26 cellular contexts compared by ENCODE assay signal in genomic region chr20:440148-440547, GRCh38. TPM values are rescaled to one million over a fixed set of nuclear protein-coding genes. Genes with fewer than 3 reads are reported as not detected.
DNase-seq lines count a peak whose midpoint lies in the region; ATAC-seq, FAIRE-seq and TF ChIP-seq lines count a peak whose summit lies in the region.
"Had no signal": no experiment of that assay in that cellular context is flagged by ENCODE, and none has a peak within 500 bp of the region (broad histone marks: within the 10 kb centered on the region; RNA-seq: fewer than 3 reads in every experiment).

No MANE protein-coding gene starts in this region.

- TF ChIP-seq CTCF in HepG2 (CRISPR knock-in tag; IDR thresholded peaks at IDR 0.05) (no peak), right lobe of liver (IDR thresholded peaks at IDR 0.05) (no peak)

- H3K4me3 Mint-ChIP-seq in activated CD4-positive, alpha-beta T cell treated with anti-CD3 and anti-CD28 coated beads, Interleukin-2, amount 10 ng/mL, durations not matched to agents 24 days and 14 days, result peak overlapping the region; percentile 80
- H3K4me3 Mint-ChIP-seq in memory B cell, result no peak overlapping the region
- H3K4me3 Mint-ChIP-seq: activated CD4-positive, alpha-beta T cell treated with anti-CD3 and anti-CD28 coated beads, Interleukin-2, amount 10 ng/mL, durations not matched to agents 7 days and 5 days; stimulated activated naive B cell treated with anti-CD40 and anti-IgM and Interleukin-4, amounts not matched to agents 10 μg/mL and 1 μg/mL and 100 μg/mL, for 72 hours had no signal

- no peak for DNase-seq in activated CD4-positive, alpha-beta T cell treated with anti-CD3 and anti-CD28 coated beads, Interleukin-2, amount 10 ng/mL, durations not matched to agents 24 days and 14 days
- DNase-seq in activated CD4-positive, alpha-beta T cell treated with anti-CD3 and anti-CD28 coated beads, Interleukin-2, amount 50 U/mL, for 1 hour, result no peak
- DNase-seq in HepG2 (ENCODE audit: low spot score) (no peak), right lobe of liver (no peak), memory B cell (ENCODE audit: low spot score in 2 of 2) (no peak), NCI-H2107 (lab: John Stamatoyannopoulos, UW) (no peak), MG63 (no peak)
- no peak for DNase-seq in activated CD8-positive, alpha-beta memory T cell treated with anti-CD3 and anti-CD28 coated beads, Interleukin-2, amount 50 U/mL, for 48 hours
- DNase-seq: activated CD4-positive, alpha-beta T cell treated with anti-CD3 and anti-CD28 coated beads, Interleukin-2, amount 10 ng/mL, durations not matched to agents 7 days and 5 days; activated CD8-positive, alpha-beta memory T cell treated with anti-CD3 and anti-CD28 coated beads, Interleukin-2, amount 50 U/mL, for 4 hours; CD4-positive, alpha-beta memory T cell; dorsolateral prefrontal cortex; esophagus squamous epithelium; foreskin keratinocyte; heart right ventricle; midbrain; naive thymus-derived CD4-positive, alpha-beta T cell; NCI-H1105; NCI-H187; NCI-H2171; NCI-H82; SJCRH30; stimulated activated naive B cell treated with anti-CD40 and anti-IgM and Interleukin-4, amounts not matched to agents 10 μg/mL and 1 μg/mL and 100 μg/mL, for 72 hours; SW 1271; upper lobe of left lung had no signal

- no peaks in the 10 kb centered on the region for H3K79me2 ChIP-seq in HepG2 (ENCODE audit: insufficient read depth, low read length)

- no peaks in the 10 kb centered on the region for H3K9me3 Mint-ChIP-seq in activated CD4-positive, alpha-beta T cell treated with anti-CD3 and anti-CD28 coated beads, Interleukin-2, amount 10 ng/mL, durations not matched to agents 24 days and 14 days
- no peaks in the 10 kb centered on the region for H3K9me3 Mint-ChIP-seq in memory B cell
- H3K9me3 Mint-ChIP-seq: activated CD4-positive, alpha-beta T cell treated with anti-CD3 and anti-CD28 coated beads, Interleukin-2, amount 10 ng/mL, durations not matched to agents 7 days and 5 days; CD4-positive, alpha-beta memory T cell; naive thymus-derived CD4-positive, alpha-beta T cell; stimulated activated naive B cell treated with anti-CD40 and anti-IgM and Interleukin-4, amounts not matched to agents 10 μg/mL and 1 μg/mL and 100 μg/mL, for 72 hours had no signal

- WGBS in HepG2 (ENCODE audit: low lambda C conversion rate), result 95% methylated on average over 7 of the region's 7 CpGs
- WGBS in right lobe of liver (ENCODE audit: insufficient coverage, low coverage, low lambda C conversion rate, missing lambda C conversion rate), result 100% methylated on average over 6 of the region's 7 CpGs

- H3K27ac ChIP-seq in HepG2 (ENCODE audit: extremely low read length, insufficient read depth, low read length) (no peak overlapping the region), right lobe of liver (no peak overlapping the region)
- H3K27ac ChIP-seq: esophagus squamous epithelium, foreskin keratinocyte, SJCRH30, suprapubic skin had no signal

- H3K4me1 Mint-ChIP-seq in activated CD4-positive, alpha-beta T cell treated with anti-CD3 and anti-CD28 coated beads, Interleukin-2, amount 10 ng/mL, durations not matched to agents 24 days and 14 days, result peaks cover 51% of the 10 kb centered on the region
- H3K4me1 Mint-ChIP-seq in memory B cell, result peaks cover 26% of the 10 kb centered on the region

- H3K4me3 ChIP-seq in HepG2 (replicated peaks in 1 of 3; ENCODE audit: insufficient read depth in 1 of 3, low read depth in 2 of 3, low read length in 3 of 3) (no peak overlapping the region), right lobe of liver (no peak overlapping the region), MG63 (no peak overlapping the region)
- H3K4me3 ChIP-seq: dorsolateral prefrontal cortex, esophagus squamous epithelium, heart right ventricle, SJCRH30, suprapubic skin, upper lobe of left lung had no signal

- TF ChIP-seq RAD21 in HepG2 (CRISPR knock-in tag; IDR thresholded peaks at IDR 0.05), result no peak

- TF ChIP-seq EP300 in HepG2 (IDR thresholded peaks at IDR 0.05; ENCODE audit: low read depth in 2 of 2, low read length in 2 of 2) (no peak), HepG2 (CRISPR knock-in tag; IDR thresholded peaks at IDR 0.05; ENCODE audit: borderline replicate concordance) (no peak)

- no peak overlapping the region for H3K4me2 ChIP-seq in HepG2 (ENCODE audit: low read depth, low read length)

- CTCF ChIA-PET in HepG2 (lab: Yijun Ruan, JAX; ENCODE audit: low intra/inter-chr PET ratio, low total read pairs), result no interaction called here

- in situ Hi-C loops in HepG2 (cut with HindIII; ENCODE audit: extremely low pct_ligation_motif_present, low pct_unique_long_range_greater_than_20kb), result no loop called here

- H3K36me3 ChIP-seq in HepG2 (replicated peaks in 1 of 2; ENCODE audit: control insufficient read depth in 1 of 2, insufficient read depth in 2 of 2, low read length in 2 of 2) (peaks cover 67 to 92% of the 10 kb centered on the region in 2 experiments), right lobe of liver (peaks cover 3 to 95% (median 9%) of the 10 kb centered on the region in 4 donors), MG63 (peaks cover 19% of the 10 kb centered on the region)

- H2AFZ ChIP-seq in HepG2 (ENCODE audit: low read length), result no peak overlapping the region

- peak overlapping the region; percentile 86 for H3K27ac Mint-ChIP-seq in activated CD4-positive, alpha-beta T cell treated with anti-CD3 and anti-CD28 coated beads, Interleukin-2, amount 10 ng/mL, durations not matched to agents 24 days and 14 days
- H3K27ac Mint-ChIP-seq in memory B cell, result peak overlapping the region; percentile 60
- H3K27ac Mint-ChIP-seq: activated CD4-positive, alpha-beta T cell treated with anti-CD3 and anti-CD28 coated beads, Interleukin-2, amount 10 ng/mL, durations not matched to agents 7 days and 5 days had no signal

- H4K20me1 ChIP-seq in HepG2 (ENCODE audit: insufficient read depth, low read length), result no peaks in the 10 kb centered on the region

- no peaks in the 10 kb centered on the region for H3K27me3 ChIP-seq in HepG2 (ENCODE audit: control insufficient read depth in 1 of 2, insufficient read depth in 2 of 2, low read length in 2 of 2)
- no peaks in the 10 kb centered on the region for H3K27me3 ChIP-seq in right lobe of liver
- no peaks in the 10 kb centered on the region for H3K27me3 ChIP-seq in MG63
- H3K27me3 ChIP-seq: dorsolateral prefrontal cortex, esophagus squamous epithelium, foreskin keratinocyte, heart right ventricle, SJCRH30, suprapubic skin, upper lobe of left lung had no signal

- H3K9ac ChIP-seq in HepG2 (ENCODE audit: insufficient read depth, low read depth, low read length), result no peak overlapping the region

- peaks cover 84% of the 10 kb centered on the region for H3K36me3 Mint-ChIP-seq in activated CD4-positive, alpha-beta T cell treated with anti-CD3 and anti-CD28 coated beads, Interleukin-2, amount 10 ng/mL, durations not matched to agents 24 days and 14 days (ENCODE audit: low read depth)
- H3K36me3 Mint-ChIP-seq in memory B cell, result peaks cover 32% of the 10 kb centered on the region

- BruUV-seq in HepG2 (replicated peaks; lab: Mats Ljungman, UMichigan), result no TSS peak

- intact Hi-C loops in activated CD4-positive, alpha-beta T cell treated with anti-CD3 and anti-CD28 coated beads, Interleukin-2, amount 10 ng/mL, durations not matched to agents 24 days and 14 days (cut with micrococcal nuclease), result no loop called here
- intact Hi-C loops in HepG2 (cut with micrococcal nuclease; ENCODE audit: unreplicated experiment) (no loop called here), right lobe of liver (cut with DNase I) (no loop called here)

- no peaks in the 10 kb centered on the region for H3K4me1 ChIP-seq in HepG2 (ENCODE audit: insufficient read depth, low read length)
- H3K4me1 ChIP-seq in right lobe of liver, result peaks cover 0 to 6% (median 1%) of the 10 kb centered on the region in 4 donors

- FAIRE-seq in HepG2 (lab: Jason Lieb, UNC), result no peak

- H3K27me3 Mint-ChIP-seq in activated CD4-positive, alpha-beta T cell treated with anti-CD3 and anti-CD28 coated beads, Interleukin-2, amount 10 ng/mL, durations not matched to agents 24 days and 14 days, result no peaks in the 10 kb centered on the region
- no peaks in the 10 kb centered on the region for H3K27me3 Mint-ChIP-seq in memory B cell
- H3K27me3 Mint-ChIP-seq: activated CD4-positive, alpha-beta T cell treated with anti-CD3 and anti-CD28 coated beads, Interleukin-2, amount 10 ng/mL, durations not matched to agents 7 days and 5 days; CD4-positive, alpha-beta memory T cell; naive thymus-derived CD4-positive, alpha-beta T cell; stimulated activated naive B cell treated with anti-CD40 and anti-IgM and Interleukin-4, amounts not matched to agents 10 μg/mL and 1 μg/mL and 100 μg/mL, for 72 hours had no signal

- POLR2A ChIA-PET in HepG2 (lab: Yijun Ruan, JAX), result no interaction called here

- ATAC-seq in HepG2 (no peak), right lobe of liver (no peak), memory B cell (ENCODE audit: low read depth) (no peak)
- ATAC-seq: foreskin keratinocyte; heart right ventricle; naive thymus-derived CD4-positive, alpha-beta T cell; stimulated activated naive B cell treated with anti-CD40 and anti-IgM and Interleukin-4, amounts not matched to agents 10 μg/mL and 1 μg/mL and 100 μg/mL, for 72 hours had no signal

- TF ChIP-seq POLR2A in HepG2 (IDR thresholded peaks at IDR 0.05; ENCODE audit: insufficient read depth in 1 of 2, low read depth in 2 of 2, low read length in 2 of 2) (no peak), right lobe of liver (IDR thresholded peaks at IDR 0.05) (no peak)

- no peaks in the 10 kb centered on the region for H3K9me3 ChIP-seq in HepG2 (ENCODE audit: low read length)
- no peaks in the 10 kb centered on the region for H3K9me3 ChIP-seq in right lobe of liver
- no peaks in the 10 kb centered on the region for H3K9me3 ChIP-seq in MG63
- H3K9me3 ChIP-seq: esophagus squamous epithelium, heart right ventricle, SJCRH30, suprapubic skin, upper lobe of left lung had no signal

RNA-seq across cellular contexts. Expression of gene TBC1D20, which starts 22.2 kb away (rescaled TPM):
- total RNA-seq in activated CD4-positive, alpha-beta T cell treated with anti-CD3 and anti-CD28 coated beads, Interleukin-2, amount 10 ng/mL, durations not matched to agents 24 days and 14 days, result 34.3 and 35.4 TPM in 2 replicates
- total RNA-seq in HepG2 (2016; rRNA removed; fragmentation: Illumina TruSeq; extraction: Trizol) (36.6 and 45.9 TPM in 2 replicates), right lobe of liver (10 to 100 TPM; 10.8 to 21.4 (median 13.9) TPM)
- total RNA-seq in HepG2 (2016; cell fraction: cytosol; rRNA removed; fragmentation: Illumina TruSeq; extraction: Trizol; ENCODE audit: low read depth), result 24.9 and 29.1 TPM in 2 replicates
- total RNA-seq in HepG2 (2016; cell fraction: insoluble cytoplasmic fraction; rRNA removed; fragmentation: Illumina TruSeq; extraction: Trizol), result 36.8 and 43.1 TPM in 2 replicates
- 49.8 and 56.6 TPM in 2 replicates for total RNA-seq in HepG2 (2016; cell fraction: membrane; rRNA removed; fragmentation: Illumina TruSeq; extraction: Trizol)
- total RNA-seq in HepG2 (2016; cell fraction: nucleus; rRNA removed; fragmentation: Illumina TruSeq; extraction: Trizol), result 26.9 and 31.0 TPM in 2 replicates
- 47.1 and 55.2 TPM in 2 replicates for polyA plus RNA-seq in HepG2 (2011; rRNA removed)
- polyA plus RNA-seq in HepG2 (2011; cell fraction: cytosol; rRNA removed), result 46.2 and 50.9 TPM in 2 replicates
- polyA plus RNA-seq in HepG2 (2011; cell fraction: nucleus; rRNA removed), result 67.6 and 73.0 TPM in 2 replicates
- 26.7 and 33.9 TPM in 2 replicates for polyA plus RNA-seq in HepG2 (2012)
- polyA plus RNA-seq in HepG2 (2016; cell fraction: cytosol; fragmentation: Illumina TruSeq; extraction: Trizol; ENCODE audit: low read depth), result 27.0 and 32.1 TPM in 2 replicates
- 46.6 and 47.0 TPM in 2 replicates for polyA plus RNA-seq in HepG2 (2016; cell fraction: insoluble cytoplasmic fraction; fragmentation: Illumina TruSeq; extraction: Trizol; ENCODE audit: low read depth)
- 37.5 and 43.9 TPM in 2 replicates for polyA plus RNA-seq in HepG2 (2016; cell fraction: membrane; fragmentation: Illumina TruSeq; extraction: Trizol; ENCODE audit: low read depth)
- 57.7 and 59.0 TPM in 2 replicates for polyA plus RNA-seq in HepG2 (2016; cell fraction: nucleus; fragmentation: Illumina TruSeq; extraction: Trizol; ENCODE audit: insufficient read depth, low read depth)
- 35.8 and 117 TPM in 2 replicates for polyA minus RNA-seq in HepG2 (2011; rRNA and poly(A)+ RNA removed; ENCODE audit: low replicate concordance)
- 21.9 and 28.9 TPM in 2 replicates for polyA minus RNA-seq in HepG2 (2011; cell fraction: cytosol; rRNA and poly(A)+ RNA removed)
- 37.1 and 38.0 TPM in 2 replicates for polyA minus RNA-seq in HepG2 (2011; cell fraction: nucleus; rRNA and poly(A)+ RNA removed)
- 10.2 and 11.6 TPM in 2 replicates for total RNA-seq in MG63 (2014; rRNA removed; shearing (Covaris generic); ENCODE audit: low replicate concordance)

RNA-seq across cellular contexts. Expression of gene RBCK1, which starts 32.0 kb away (rescaled TPM):
- total RNA-seq in activated CD4-positive, alpha-beta T cell treated with anti-CD3 and anti-CD28 coated beads, Interleukin-2, amount 10 ng/mL, durations not matched to agents 24 days and 14 days, result 128 and 135 TPM in 2 replicates
- total RNA-seq in HepG2 (2016; rRNA removed; fragmentation: Illumina TruSeq; extraction: Trizol) (121 and 149 TPM in 2 replicates), right lobe of liver (100 to 1,000 TPM in 2 of 6 experiments, 10 to 100 TPM in 4; 63.1 to 113 (median 85.6) TPM)
- 176 and 212 TPM in 2 replicates for total RNA-seq in HepG2 (2016; cell fraction: cytosol; rRNA removed; fragmentation: Illumina TruSeq; extraction: Trizol; ENCODE audit: low read depth)
- total RNA-seq in HepG2 (2016; cell fraction: insoluble cytoplasmic fraction; rRNA removed; fragmentation: Illumina TruSeq; extraction: Trizol), result 110 and 147 TPM in 2 replicates
- total RNA-seq in HepG2 (2016; cell fraction: membrane; rRNA removed; fragmentation: Illumina TruSeq; extraction: Trizol), result 217 and 241 TPM in 2 replicates
- total RNA-seq in HepG2 (2016; cell fraction: nucleus; rRNA removed; fragmentation: Illumina TruSeq; extraction: Trizol), result 83.9 and 95.5 TPM in 2 replicates
- polyA plus RNA-seq in HepG2 (2011; rRNA removed), result 215 and 270 TPM in 2 replicates
- 171 and 196 TPM in 2 replicates for polyA plus RNA-seq in HepG2 (2011; cell fraction: cytosol; rRNA removed)
- 558 and 618 TPM in 2 replicates for polyA plus RNA-seq in HepG2 (2011; cell fraction: nucleus; rRNA removed)
- 207 and 311 TPM in 2 replicates for polyA plus RNA-seq in HepG2 (2012)
- polyA plus RNA-seq in HepG2 (2016; cell fraction: cytosol; fragmentation: Illumina TruSeq; extraction: Trizol; ENCODE audit: low read depth), result 291 and 331 TPM in 2 replicates
- 144 and 159 TPM in 2 replicates for polyA plus RNA-seq in HepG2 (2016; cell fraction: insoluble cytoplasmic fraction; fragmentation: Illumina TruSeq; extraction: Trizol; ENCODE audit: low read depth)
- 277 and 299 TPM in 2 replicates for polyA plus RNA-seq in HepG2 (2016; cell fraction: membrane; fragmentation: Illumina TruSeq; extraction: Trizol; ENCODE audit: low read depth)
- 357 and 365 TPM in 2 replicates for polyA plus RNA-seq in HepG2 (2016; cell fraction: nucleus; fragmentation: Illumina TruSeq; extraction: Trizol; ENCODE audit: insufficient read depth, low read depth)
- polyA minus RNA-seq in HepG2 (2011; rRNA and poly(A)+ RNA removed; ENCODE audit: low replicate concordance), result 36.5 and 119 TPM in 2 replicates
- polyA minus RNA-seq in HepG2 (2011; cell fraction: cytosol; rRNA and poly(A)+ RNA removed), result 65.9 and 88.8 TPM in 2 replicates
- polyA minus RNA-seq in HepG2 (2011; cell fraction: nucleus; rRNA and poly(A)+ RNA removed), result 102 and 144 TPM in 2 replicates
- 35.7 and 68.7 TPM in 2 replicates for total RNA-seq in MG63 (2014; rRNA removed; shearing (Covaris generic); ENCODE audit: low replicate concordance)

RNA-seq across cellular contexts. Expression of gene TRIB3, which starts 59.6 kb away (rescaled TPM):
- total RNA-seq in activated CD4-positive, alpha-beta T cell treated with anti-CD3 and anti-CD28 coated beads, Interleukin-2, amount 10 ng/mL, durations not matched to agents 24 days and 14 days, result 39.3 and 41.1 TPM in 2 replicates
- total RNA-seq in HepG2 (2016; rRNA removed; fragmentation: Illumina TruSeq; extraction: Trizol) (106 and 115 TPM in 2 replicates), right lobe of liver (100 to 1,000 TPM in 2 of 6 experiments, 10 to 100 TPM in 4; 15.1 to 139 (median 34.1) TPM)
- 40.1 and 45.0 TPM in 2 replicates for total RNA-seq in HepG2 (2016; cell fraction: cytosol; rRNA removed; fragmentation: Illumina TruSeq; extraction: Trizol; ENCODE audit: low read depth)
- 106 and 115 TPM in 2 replicates for total RNA-seq in HepG2 (2016; cell fraction: insoluble cytoplasmic fraction; rRNA removed; fragmentation: Illumina TruSeq; extraction: Trizol)
- 107 and 130 TPM in 2 replicates for total RNA-seq in HepG2 (2016; cell fraction: membrane; rRNA removed; fragmentation: Illumina TruSeq; extraction: Trizol)
- 47.6 and 54.9 TPM in 2 replicates for total RNA-seq in HepG2 (2016; cell fraction: nucleus; rRNA removed; fragmentation: Illumina TruSeq; extraction: Trizol)
- 150 and 241 TPM in 2 replicates for polyA plus RNA-seq in HepG2 (2011; rRNA removed)
- 165 and 177 TPM in 2 replicates for polyA plus RNA-seq in HepG2 (2011; cell fraction: cytosol; rRNA removed)
- polyA plus RNA-seq in HepG2 (2011; cell fraction: nucleus; rRNA removed), result 122 and 148 TPM in 2 replicates
- 78.0 and 193 TPM in 2 replicates for polyA plus RNA-seq in HepG2 (2012)
- 33.6 and 42.0 TPM in 2 replicates for polyA plus RNA-seq in HepG2 (2016; cell fraction: cytosol; fragmentation: Illumina TruSeq; extraction: Trizol; ENCODE audit: low read depth)
- polyA plus RNA-seq in HepG2 (2016; cell fraction: insoluble cytoplasmic fraction; fragmentation: Illumina TruSeq; extraction: Trizol; ENCODE audit: low read depth), result 99.1 and 105 TPM in 2 replicates
- 76.6 and 88.5 TPM in 2 replicates for polyA plus RNA-seq in HepG2 (2016; cell fraction: membrane; fragmentation: Illumina TruSeq; extraction: Trizol; ENCODE audit: low read depth)
- polyA plus RNA-seq in HepG2 (2016; cell fraction: nucleus; fragmentation: Illumina TruSeq; extraction: Trizol; ENCODE audit: insufficient read depth, low read depth), result 77.9 and 79.0 TPM in 2 replicates
- 66.9 and 301 TPM in 2 replicates for polyA minus RNA-seq in HepG2 (2011; rRNA and poly(A)+ RNA removed; ENCODE audit: low replicate concordance)
- polyA minus RNA-seq in HepG2 (2011; cell fraction: cytosol; rRNA and poly(A)+ RNA removed), result 115 and 151 TPM in 2 replicates
- polyA minus RNA-seq in HepG2 (2011; cell fraction: nucleus; rRNA and poly(A)+ RNA removed), result 35.9 and 65.3 TPM in 2 replicates
- 15.0 and 33.3 TPM in 2 replicates for total RNA-seq in MG63 (2014; rRNA removed; shearing (Covaris generic); ENCODE audit: low replicate concordance)
